Comparison of ENCODE assay signal across 20 cellular contexts in genomic region chr21:35606136-35606535, GRCh38.
"Had no signal": no experiment of that assay in that cellular context is flagged by ENCODE, and none has a peak within 500 bp of the region (broad histone marks: within the 10 kb centered on the region; RNA-seq: fewer than 3 reads in every experiment).

No MANE protein-coding gene starts in this region.

- DNase-seq: dorsolateral prefrontal cortex; effector CD4-positive, alpha-beta T cell; hypothalamus; left ventricle myocardium superior; lower lobe of right lung; mucosa of descending colon; naive B cell; pancreas; right lobe of liver; stimulated activated CD4-positive, alpha-beta T cell treated with anti-CD3 and anti-CD28 coated beads, Interleukin-12 subunit alpha, Interleukin-12 subunit beta, amount 100 ng/mL, for 4 hours; stimulated activated CD4-positive, alpha-beta T cell treated with anti-CD3 and anti-CD28 coated beads, Interleukin-1b, Interleukin-23, amount 100 ng/mL, for 48 hours; stimulated activated CD4-positive, alpha-beta T cell treated with anti-CD3 and anti-CD28 coated beads, Interleukin-4, amount 100 ng/mL, for 1 hour; stimulated activated CD8-positive, alpha-beta memory T cell treated with anti-CD3 and anti-CD28 coated beads, Interleukin-4, amount 100 ng/mL, for 48 hours; stimulated activated naive CD4-positive, alpha-beta T cell; stimulated activated naive CD8-positive, alpha-beta T cell treated with anti-CD3 and anti-CD28 coated beads, Interleukin-15, amount 100 ng/mL, for 72 hours; thyroid gland had no signal

- H3K4me3 ChIP-seq: dorsolateral prefrontal cortex, esophagus muscularis mucosa, lower lobe of right lung, mucosa of descending colon, pancreas, right lobe of liver, smooth muscle cell, thyroid gland, vagina had no signal

- H3K9me3 ChIP-seq: esophagus muscularis mucosa, lower lobe of right lung, mucosa of descending colon, neutrophil, pancreas, thyroid gland, vagina had no signal

- H3K27me3 ChIP-seq: neutrophil, pancreas, right lobe of liver, thyroid gland, vagina had no signal

- H3K36me3 ChIP-seq: esophagus muscularis mucosa, lower lobe of right lung, neutrophil, pancreas, right lobe of liver, thyroid gland, vagina had no signal

- H3K27ac ChIP-seq: dorsolateral prefrontal cortex, esophagus muscularis mucosa, lower lobe of right lung, neutrophil, pancreas, right lobe of liver, thyroid gland, vagina had no signal

- H3K4me2 ChIP-seq: smooth muscle cell had no signal

- H3K4me1 ChIP-seq: esophagus muscularis mucosa, lower lobe of right lung, pancreas, right lobe of liver, thyroid gland, vagina had no signal

- ATAC-seq: left ventricle myocardium superior; lower lobe of right lung; mucosa of descending colon; pancreas; right lobe of liver; stimulated activated naive CD8-positive, alpha-beta T cell treated with anti-CD3 and anti-CD28 coated beads, Interleukin-15, amount 100 ng/mL, for 72 hours had no signal
